In genomic region chr20:54064939-54065338, GRCh38 we compare ENCODE assay signal across 1 cellular context.
TF ChIP-seq lines count a peak whose summit lies in the region.

No MANE protein-coding gene starts in this region.

TF ChIP-seq in GM12878, 131 proteins besides CTCF, POLR2A, EP300 and RAD21:
- TF ChIP-seq YBX1 (IDR thresholded peaks at IDR 0.05) (no peak), CHD4 (IDR thresholded peaks at IDR 0.05) (no peak), BCL11A (IDR thresholded peaks at IDR 0.05; ENCODE audit: low read depth, low read length) (no peak), PAX5 (IDR thresholded peaks at IDR 0.05; ENCODE audit: borderline replicate concordance, low read depth, low read length) (no peak), NR2F1 (conservative IDR thresholded peaks at IDR 0.05) (no peak), ESRRA (IDR thresholded peaks at IDR 0.05; ENCODE audit: low read length) (no peak), RBBP5 (conservative IDR thresholded peaks at IDR 0.05) (no peak), ATF3 (IDR thresholded peaks at IDR 0.05; ENCODE audit: borderline replicate concordance, extremely low read depth, low read depth, low read length) (no peak), RELA (IDR thresholded peaks at IDR 0.05; ENCODE audit: borderline replicate concordance, partially characterized antibody) (no peak), CREB1 (IDR thresholded peaks at IDR 0.05; ENCODE audit: low read depth) (no peak), WRNIP1 (IDR thresholded peaks at IDR 0.05; ENCODE audit: borderline replicate concordance, low read depth, low read length) (no peak), CEBPB (IDR thresholded peaks at IDR 0.05; ENCODE audit: borderline replicate concordance in 1 of 2, low read depth in 2 of 2, low read length in 2 of 2) (no peak), SMAD5 (IDR thresholded peaks at IDR 0.05; ENCODE audit: low read depth) (no peak), ZBTB11 (CRISPR knock-in tag; IDR thresholded peaks at IDR 0.05) (no peak), HDAC6 (IDR thresholded peaks at IDR 0.05; ENCODE audit: unreplicated experiment) (no peak)
